Comparison of ENCODE assay signal across 15 cellular contexts in the genomic region with DNA sequence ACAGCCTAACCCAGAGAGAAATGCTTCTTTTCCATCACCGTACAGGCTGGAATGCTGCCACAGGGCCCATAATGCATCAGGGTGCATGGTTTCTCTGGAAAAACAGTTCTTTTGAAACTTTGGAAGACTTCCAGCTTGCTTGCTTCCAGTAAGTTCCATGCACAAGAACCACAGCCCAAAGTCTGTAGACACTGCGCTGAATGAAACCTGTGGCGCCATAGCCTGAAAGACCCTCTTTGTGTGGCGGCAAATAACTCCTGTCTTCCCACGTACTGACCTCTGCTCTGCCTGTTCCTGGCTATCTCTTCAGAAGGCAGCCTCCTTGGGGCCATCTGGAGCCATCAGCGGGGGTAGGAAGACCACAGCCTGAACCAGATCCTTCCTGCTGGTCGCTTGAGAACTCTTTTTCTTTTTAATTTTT. TPM values are rescaled to one million over a fixed set of nuclear protein-coding genes. Genes with fewer than 3 reads are reported as not detected.
DNase-seq lines count a peak whose midpoint lies in the region; ATAC-seq and TF ChIP-seq lines count a peak whose summit lies in the region.
"Had no signal": no experiment of that assay in that cellular context is flagged by ENCODE, and none has a peak within 500 bp of the region (broad histone marks: within the 10 kb centered on the region; RNA-seq: fewer than 3 reads in every experiment).

No MANE protein-coding gene starts in this region.

- H3K9me2 ChIP-seq in GM23338 (ENCODE audit: insufficient read depth), result no peaks in the 10 kb centered on the region
- no peaks in the 10 kb centered on the region for H3K9me2 ChIP-seq in hepatocyte (replicated peaks; ENCODE audit: insufficient read depth)

- 83% methylated on average over 7 of the region's 7 CpGs for WGBS in hepatocyte (ENCODE audit: low lambda C conversion rate, missing lambda C conversion rate)

- H3K9me3 Mint-ChIP-seq in GM23338, result no peaks in the 10 kb centered on the region
- H3K9me3 Mint-ChIP-seq: T-helper 1 cell treated with Interleukin-12 subunit alpha and Interleukin-12 subunit beta and Interleukin-4 antibody, amounts not matched to agents 30 μg/mL and 1 μg/mL, for 36 hours had no signal

- H3K4me2 ChIP-seq in GM23338 (no peak overlapping the region), hepatocyte (no peak overlapping the region)

- DNase-seq in GM23338 (ENCODE audit: low spot score) (no peak), cardiac fibroblast (ENCODE audit: low read depth in 2 of 2) (peak; percentile 51 to 90), hepatocyte (ENCODE audit: low spot score) (peak; percentile 61), skeletal muscle cell (ENCODE audit: low read depth) (peak; percentile 34), NCI-H2227 treated with DMSO at 0.1 percent for 48 hours (lab: John Stamatoyannopoulos, UW) (no peak), OCI-M2 (lab: John Stamatoyannopoulos, UW; ENCODE audit: unreplicated experiment) (no peak)
- DNase-seq: activated gamma-delta T cell, foreskin melanocyte, Karpas-422, NCI-H1417, stomach had no signal

- TF ChIP-seq CTCF in GM23338 (conservative IDR thresholded peaks at IDR 0.05; ENCODE audit: low read depth in 2 of 2) (no peak), cardiac fibroblast (IDR thresholded peaks at IDR 0.05; ENCODE audit: low read depth, low read length) (no peak), hepatocyte (IDR thresholded peaks at IDR 0.05; ENCODE audit: poor library complexity) (no peak)

- H3K4me3 ChIP-seq in GM23338 (no peak overlapping the region), cardiac fibroblast (replicated peaks in 1 of 2; ENCODE audit: low read depth in 2 of 2, low read length in 2 of 2) (no peak overlapping the region), hepatocyte (no peak overlapping the region), skeletal muscle cell (ENCODE audit: low read depth, low read length) (no peak overlapping the region)
- H3K4me3 ChIP-seq: ascending aorta, stomach had no signal

- peaks cover 9% of the 10 kb centered on the region for H3K27me3 Mint-ChIP-seq in GM23338 (ENCODE audit: insufficient read depth, low read depth, poor library complexity)

- H3K4me1 Mint-ChIP-seq in GM23338, result no peaks in the 10 kb centered on the region

- no peaks in the 10 kb centered on the region; the same call in 1 of the 2 replicates for H4K20me1 ChIP-seq in GM23338 (replicated peaks; ENCODE audit: insufficient read depth)
- no peaks in the 10 kb centered on the region for H4K20me1 ChIP-seq in hepatocyte (ENCODE audit: insufficient read depth, poor library complexity, severe bottlenecking)

- no peaks in the 10 kb centered on the region for H3K9me3 ChIP-seq in hepatocyte (ENCODE audit: low read depth)
- H3K9me3 ChIP-seq: ascending aorta, stomach had no signal

- H3K4me3 Mint-ChIP-seq in GM23338, result no peak overlapping the region
- H3K4me3 Mint-ChIP-seq: T-helper 1 cell treated with Interleukin-12 subunit alpha and Interleukin-12 subunit beta and Interleukin-4 antibody, amounts not matched to agents 30 μg/mL and 1 μg/mL, for 36 hours had no signal

- H3K79me2 ChIP-seq in GM23338 (replicated peaks; ENCODE audit: insufficient read depth), result no peaks in the 10 kb centered on the region
- H3K79me2 ChIP-seq in hepatocyte, result no peaks in the 10 kb centered on the region

- H3K4me1 ChIP-seq in GM23338 (ENCODE audit: insufficient read depth) (no peaks in the 10 kb centered on the region), hepatocyte (ENCODE audit: insufficient read depth) (no peaks in the 10 kb centered on the region)
- H3K4me1 ChIP-seq: stomach had no signal

- no peak overlapping the region for H3K27ac Mint-ChIP-seq in GM23338

- H3K27me3 ChIP-seq in GM23338 (ENCODE audit: insufficient read depth) (no peaks in the 10 kb centered on the region), hepatocyte (no peaks in the 10 kb centered on the region)
- H3K27me3 ChIP-seq: ascending aorta had no signal

- no peaks in the 10 kb centered on the region; the same call in 1 of the 2 replicates for H3F3A ChIP-seq in GM23338 (replicated peaks; ENCODE audit: low read depth)

- peak overlapping the region; percentile 32; the same call in 1 of the 2 replicates for H3K27ac ChIP-seq in GM23338 (ENCODE audit: low read depth)
- H3K27ac ChIP-seq in hepatocyte, result peak overlapping the region; percentile 27
- H3K27ac ChIP-seq: ascending aorta had no signal

- H2AFZ ChIP-seq in GM23338 (no peak overlapping the region), hepatocyte (no peak overlapping the region)

- ATAC-seq in GM23338, result no peak
- ATAC-seq in HG03159 (IDR thresholded peaks at IDR 0.05; ENCODE audit: unreplicated experiment), result no peak
- ATAC-seq in GM21723 (IDR thresholded peaks at IDR 0.05; ENCODE audit: unreplicated experiment), result no peak

- no peaks in the 10 kb centered on the region for H3K36me3 ChIP-seq in GM23338 (ENCODE audit: insufficient read depth)
- no peaks in the 10 kb centered on the region for H3K36me3 ChIP-seq in hepatocyte (replicated peaks; ENCODE audit: insufficient read depth, low read depth)

- H3K36me3 Mint-ChIP-seq in GM23338 (ENCODE audit: low read depth), result peaks cover 7% of the 10 kb centered on the region; the same call in 1 of the 3 replicates

TF ChIP-seq in GM23338, 12 proteins besides CTCF, POLR2A, EP300 and RAD21:
- TF ChIP-seq POLR2AphosphoS5 (IDR thresholded peaks at IDR 0.05; ENCODE audit: low read depth), result no peak
- no peak for TF ChIP-seq STAT1 (IDR thresholded peaks at IDR 0.05; ENCODE audit: unreplicated experiment)
- TF ChIP-seq EZH2 (IDR thresholded peaks at IDR 0.05; ENCODE audit: low read depth, unreplicated experiment), result no peak
- TF ChIP-seq REST (IDR thresholded peaks at IDR 0.05; ENCODE audit: unreplicated experiment), result no peak
- TF ChIP-seq EZH2phosphoT487 (IDR thresholded peaks at IDR 0.05; ENCODE audit: unreplicated experiment), result no peak
- no peak for TF ChIP-seq NANOG (IDR thresholded peaks at IDR 0.05; ENCODE audit: borderline replicate concordance)

RNA-seq across cellular contexts. Expression of gene MIIP, which starts 15.1 kb away (rescaled TPM):
- total RNA-seq in GM23338 (2014; rRNA removed; shearing (Covaris generic)), result 99.7 and 117 TPM in 2 replicates
- polyA plus RNA-seq in GM23338 (2016; fragmentation: Nextera tagmentation; extraction: Ambion mirVana) (81.5 and 86.5 TPM in 2 replicates), hepatocyte (39.6 and 45.2 TPM in 2 replicates)
- 20.6 TPM in 2 replicates for total RNA-seq in hepatocyte

RNA-seq across cellular contexts. Expression of gene TNFRSF8, which starts 28.7 kb away (rescaled TPM):
- 26.1 and 28.2 TPM in 2 replicates for total RNA-seq in GM23338 (2014; rRNA removed; shearing (Covaris generic))
- polyA plus RNA-seq in GM23338 (2016; fragmentation: Nextera tagmentation; extraction: Ambion mirVana) (11.7 and 11.8 TPM in 2 replicates), hepatocyte (not detected in 2 replicates)
- not detected in 2 replicates for total RNA-seq in hepatocyte

RNA-seq across cellular contexts. Expression of gene MFN2, which starts 54.1 kb away (rescaled TPM):
- 36.0 and 40.4 TPM in 2 replicates for total RNA-seq in GM23338 (2014; rRNA removed; shearing (Covaris generic))
- polyA plus RNA-seq in GM23338 (2016; fragmentation: Nextera tagmentation; extraction: Ambion mirVana), result 15.1 and 15.4 TPM in 2 replicates
- 45.1 and 54.3 TPM in 2 replicates for total RNA-seq in hepatocyte
- 35.1 and 43.1 TPM in 2 replicates for polyA plus RNA-seq in hepatocyte

Comparison
In these comparisons a context has a peak if more than half of its experiments do, and no peak if none do; other contexts are left out.
1. DNase-seq: peak in cardiac fibroblast (2 of 2), hepatocyte (single experiment) and skeletal muscle cell (single experiment); none in GM23338 (single experiment), NCI-H2227 treated with DMSO at 0.1 percent for 48 hours (single experiment) and OCI-M2 (single experiment).
2. RNA of gene TNFRSF8, which starts 28.7 kb away (total RNA-seq): 26.1 to 28.2 TPM in GM23338; not detected in hepatocyte; every median in the first group is over 10 times any median in the second.